In genomic region chr9:41855422-41855821, GRCh38 we compare ENCODE assay signal across 1 cellular context.
DNase-seq lines count a peak whose midpoint lies in the region; ATAC-seq, FAIRE-seq and TF ChIP-seq lines count a peak whose summit lies in the region.
"Not testable (repeated sequence)": the region's sequence is repeated elsewhere in the genome, so short reads cannot be mapped to it uniquely, and the experiment has no call there.

No MANE protein-coding gene starts in this region.

- not testable (repeated sequence) for BruUV-seq in K562 (replicated peaks; lab: Mats Ljungman, UMichigan)

- not testable (repeated sequence) for H4K20me1 ChIP-seq in K562 (replicated peaks; ENCODE audit: control insufficient read depth, insufficient read depth, low read length)

- CTCF ChIA-PET in K562 (lab: Yijun Ruan, JAX; ENCODE audit: low intra/inter-chr PET ratio), result not testable (repeated sequence)

- TF ChIP-seq RAD21 in K562 (CRISPR knock-in tag; conservative IDR thresholded peaks at IDR 0.05 in 1 of 2, IDR thresholded peaks at IDR 0.05 in 1 of 2), result not testable (repeated sequence)

- not testable (repeated sequence) for H3K9ac ChIP-seq in K562 (ENCODE audit: insufficient read depth in 1 of 2, low read depth in 2 of 2, low read length in 2 of 2)

- not testable (repeated sequence) for FAIRE-seq in K562 (lab: Jason Lieb, UNC)

- not testable (repeated sequence) for H3K36me3 ChIP-seq in K562 (ENCODE audit: control insufficient read depth, insufficient read depth, low read length)

- ATAC-seq in K562, result peak; percentile 95

- not testable (repeated sequence) for TF ChIP-seq POLR2A in K562 (conservative IDR thresholded peaks at IDR 0.05)

- H3K4me1 ChIP-seq in K562 (replicated peaks in 1 of 2; ENCODE audit: control insufficient read depth in 2 of 2, insufficient read depth in 2 of 2, low read length in 2 of 2), result not testable (repeated sequence)

- H3K9me3 ChIP-seq in K562 (replicated peaks; ENCODE audit: control insufficient read depth, insufficient read depth, low read depth, low read length), result not testable (repeated sequence)

- in situ Hi-C loops in K562 (cut with MboI), result not testable (repeated sequence)

- not testable (repeated sequence) for H3K9me1 ChIP-seq in K562 (ENCODE audit: control insufficient read depth, insufficient read depth, low read length)

- intact Hi-C loops in K562 (cut with micrococcal nuclease), result not testable (repeated sequence)

- H3K79me2 ChIP-seq in K562 (ENCODE audit: control insufficient read depth, insufficient read depth, low read length), result not testable (repeated sequence)

- H3K27me3 ChIP-seq in K562 (ENCODE audit: control insufficient read depth in 2 of 2, insufficient read depth in 2 of 2, low read length in 2 of 2), result not testable (repeated sequence)

- no CpG with 5 or more reads among the region's 2 CpGs for WGBS in K562 (ENCODE audit: insufficient coverage, low coverage, missing lambda C conversion rate)

- not testable (repeated sequence) for TF ChIP-seq CTCF in K562 (IDR thresholded peaks at IDR 0.05 in 2 of 3, conservative IDR thresholded peaks at IDR 0.05 in 1 of 3; ENCODE audit: insufficient read depth in 2 of 3, low read depth in 1 of 3, low read length in 3 of 3)

- POLR2A ChIA-PET in K562 (lab: Yijun Ruan, JAX), result not testable (repeated sequence)

- H3K4me2 ChIP-seq in K562 (ENCODE audit: insufficient read depth, low read length), result not testable (repeated sequence)

- not testable (repeated sequence) for TF ChIP-seq EP300 in K562 (IDR thresholded peaks at IDR 0.05; ENCODE audit: low read length)

- not testable (repeated sequence) for H3K27ac ChIP-seq in K562 (ENCODE audit: extremely low read depth, low read depth, low read length)

- not testable (repeated sequence) for DNase-seq in K562 (ENCODE audit: extremely low read depth in 1 of 4, low spot score in 3 of 4)

- H2AFZ ChIP-seq in K562 (ENCODE audit: low read depth, low read length), result not testable (repeated sequence)

- not testable (repeated sequence) for H3K4me3 ChIP-seq in K562
